12 cellular contexts compared by ENCODE assay signal in genomic region chr16:67961551-67961957, GRCh38. TPM values are rescaled to one million over a fixed set of nuclear protein-coding genes. Genes with fewer than 3 reads are reported as not detected.
DNase-seq lines count a peak whose midpoint lies in the region; ATAC-seq and TF ChIP-seq lines count a peak whose summit lies in the region.
"Had no signal": no experiment of that assay in that cellular context is flagged by ENCODE, and none has a peak within 500 bp of the region (broad histone marks: within the 10 kb centered on the region; RNA-seq: fewer than 3 reads in every experiment).

No MANE protein-coding gene starts in this region.

- no peaks in the 10 kb centered on the region for H3K27me3 Mint-ChIP-seq in natural killer cell (ENCODE audit: low read depth in 2 of 2)
- no peaks in the 10 kb centered on the region for H3K27me3 Mint-ChIP-seq in naive thymus-derived CD4-positive, alpha-beta T cell
- H3K27me3 Mint-ChIP-seq: CD4-positive, CD25-positive, alpha-beta regulatory T cell; stimulated activated naive CD8-positive, alpha-beta T cell treated with anti-CD3 and anti-CD28 coated beads, Interleukin-15, Interleukin-2, amounts not matched to agents 100 ng/mL and 50 ng/mL, for 24 hours had no signal

- 63 to 74% methylated on average over 13 of the region's 13 CpGs for WGBS in heart right ventricle, 2 donors
- WGBS in spleen, 5 donors = 82 to 89% (median 83%) methylated on average over 13 of the region's 13 CpGs

- H3K9me3 ChIP-seq in heart right ventricle (no peaks in the 10 kb centered on the region), spleen (no peaks in the 10 kb centered on the region)
- no peaks in the 10 kb centered on the region for H3K9me3 ChIP-seq in naive thymus-derived CD4-positive, alpha-beta T cell (ENCODE audit: control insufficient read depth in 2 of 3, low read length in 3 of 3)

- ATAC-seq in heart right ventricle = peak in 3 of 8 donors; percentile 5 to 36 (median 5)
- ATAC-seq in natural killer cell = no peak
- ATAC-seq in omental fat pad (ENCODE audit: low FRiP score) = no peak
- ATAC-seq in naive thymus-derived CD4-positive, alpha-beta T cell = no peak

- H3K36me3 Mint-ChIP-seq in natural killer cell = no peaks in the 10 kb centered on the region
- H3K36me3 Mint-ChIP-seq in naive thymus-derived CD4-positive, alpha-beta T cell = peaks cover 3 to 28% (median 9%) of the 10 kb centered on the region in 5 donors

- peaks cover 76 to 87% (median 82%) of the 10 kb centered on the region in 9 donors for H3K4me1 ChIP-seq in heart right ventricle
- peaks cover 31 to 83% (median 59%) of the 10 kb centered on the region in 6 donors for H3K4me1 ChIP-seq in spleen
- H3K4me1 ChIP-seq in naive thymus-derived CD4-positive, alpha-beta T cell (ENCODE audit: control insufficient read depth in 2 of 2, insufficient read depth in 2 of 2, low read length in 2 of 2) = peaks cover 0 to 2% of the 10 kb centered on the region in 2 donors

- H3K36me3 ChIP-seq in heart right ventricle (peaks cover 0 to 84% (median 48%) of the 10 kb centered on the region in 9 donors), spleen (peaks cover 0 to 67% (median 37%) of the 10 kb centered on the region in 6 donors)
- H3K36me3 ChIP-seq in naive thymus-derived CD4-positive, alpha-beta T cell (ENCODE audit: control insufficient read depth in 2 of 3, insufficient read depth in 3 of 3, low read length in 3 of 3) = peaks cover 0 to 44% (median 5%) of the 10 kb centered on the region in 3 experiments

- POLR2A ChIA-PET in naive thymus-derived CD4-positive, alpha-beta T cell (lab: Charles Lee) = no interaction called here

- peaks cover 5% of the 10 kb centered on the region in 2 donors for H3K4me1 Mint-ChIP-seq in natural killer cell
- peaks cover 5 to 27% (median 12%) of the 10 kb centered on the region in 7 donors for H3K4me1 Mint-ChIP-seq in naive thymus-derived CD4-positive, alpha-beta T cell

- H3K4me3 Mint-ChIP-seq in natural killer cell = no peak overlapping the region
- no peak overlapping the region for H3K4me3 Mint-ChIP-seq in naive thymus-derived CD4-positive, alpha-beta T cell
- H3K4me3 Mint-ChIP-seq: stimulated activated naive CD8-positive, alpha-beta T cell treated with anti-CD3 and anti-CD28 coated beads, Interleukin-15, Interleukin-2, amounts not matched to agents 100 ng/mL and 50 ng/mL, for 24 hours had no signal

- CTCF ChIA-PET in naive thymus-derived CD4-positive, alpha-beta T cell (lab: Charles Lee) = interaction anchor here (0.5 kb wide), 1 partner anchor 365 kb away, joined by 3 read pairs; no protein-coding TSS in a partner anchor

- DNase-seq in M059J (ENCODE audit: low read depth) (peak; percentile 37), NCI-H510A treated with DMSO at 0.1 percent for 48 hours (lab: John Stamatoyannopoulos, UW) (peak; percentile 93), heart right ventricle (peak in 1 of 2 donors; percentile 54), spleen (no peak), natural killer cell (no peak), Kasumi-1 (lab: John Stamatoyannopoulos, UW) (no peak), omental fat pad (ENCODE audit: low spot score) (no peak)
- no peak for DNase-seq in naive thymus-derived CD4-positive, alpha-beta T cell
- DNase-seq: activated T-cell treated with anti-CD3 and anti-CD28 coated beads, Interleukin-2, amount 50 U/mL, for 48 hours; CD4-positive, CD25-positive, alpha-beta regulatory T cell; cerebellar nuclear complex had no signal

- TF ChIP-seq POLR2A in spleen (IDR thresholded peaks at IDR 0.05) = no peak

- H3K4me3 ChIP-seq in heart right ventricle = no peak overlapping the region
- H3K4me3 ChIP-seq in spleen = no peak overlapping the region
- no peak overlapping the region for H3K4me3 ChIP-seq in naive thymus-derived CD4-positive, alpha-beta T cell (ENCODE audit: low read length)

- TF ChIP-seq CTCF in heart right ventricle (IDR thresholded peaks at IDR 0.05) = no peak
- TF ChIP-seq CTCF in spleen (IDR thresholded peaks at IDR 0.05 in 8 of 11, conservative IDR thresholded peaks at IDR 0.05 in 3 of 11) = no peak
- no peak for TF ChIP-seq CTCF in natural killer cell (IDR thresholded peaks at IDR 0.05)
- TF ChIP-seq CTCF in omental fat pad (IDR thresholded peaks at IDR 0.05) = no peak

- H3K27ac ChIP-seq in heart right ventricle (peak overlapping the region in 9 of 10 donors; percentile 85 to 100 (median 100)), spleen (peak overlapping the region in 5 of 8 donors; percentile 59 to 70 (median 64))
- H3K27ac ChIP-seq in naive thymus-derived CD4-positive, alpha-beta T cell (ENCODE audit: low read depth, low read length) = no peak overlapping the region

- no peak overlapping the region for H3K27ac Mint-ChIP-seq in natural killer cell
- H3K27ac Mint-ChIP-seq in naive thymus-derived CD4-positive, alpha-beta T cell = no peak overlapping the region
- H3K27ac Mint-ChIP-seq: stimulated activated naive CD8-positive, alpha-beta T cell treated with anti-CD3 and anti-CD28 coated beads, Interleukin-15, Interleukin-2, amounts not matched to agents 100 ng/mL and 50 ng/mL, for 24 hours had no signal

- intact Hi-C loops in heart right ventricle (cut with DNase I) = no loop called here
- intact Hi-C loops in spleen (cut with DNase I; ENCODE audit: low total_unique reads) = no loop called here
- intact Hi-C loops in natural killer cell (cut with micrococcal nuclease) = no loop called here
- intact Hi-C loops in naive thymus-derived CD4-positive, alpha-beta T cell (cut with micrococcal nuclease) = no loop called here

- no peaks in the 10 kb centered on the region for H3K9me3 Mint-ChIP-seq in natural killer cell
- H3K9me3 Mint-ChIP-seq in naive thymus-derived CD4-positive, alpha-beta T cell = no peaks in the 10 kb centered on the region
- H3K9me3 Mint-ChIP-seq: CD4-positive, CD25-positive, alpha-beta regulatory T cell; stimulated activated naive CD8-positive, alpha-beta T cell treated with anti-CD3 and anti-CD28 coated beads, Interleukin-15, Interleukin-2, amounts not matched to agents 100 ng/mL and 50 ng/mL, for 24 hours had no signal

- H3K27me3 ChIP-seq in heart right ventricle (no peaks in the 10 kb centered on the region), spleen (replicated peaks in 1 of 7) (no peaks in the 10 kb centered on the region)
- no peaks in the 10 kb centered on the region for H3K27me3 ChIP-seq in naive thymus-derived CD4-positive, alpha-beta T cell (ENCODE audit: control insufficient read depth in 2 of 2, insufficient read depth in 2 of 2, low read length in 2 of 2)

RNA-seq across cellular contexts. Expression of gene SLC12A4, which starts 6.9 kb away (rescaled TPM):
- 26.1 and 30.7 TPM in 2 replicates for total RNA-seq in M059J (2014; rRNA removed; shearing (Covaris generic))
- total RNA-seq in heart right ventricle (100 to 1,000 TPM in 1 of 10 donors, 10 to 100 TPM in 9; 70.9 to 107 (median 86.6) TPM), spleen (10 to 100 TPM; 23.1 to 68.5 (median 38.6) TPM), natural killer cell (10 to 100 TPM; 30.0 to 47.0 (median 30.5) TPM), omental fat pad (10 to 100 TPM; 39.4 to 92.2 (median 70.8) TPM)
- polyA plus RNA-seq in heart right ventricle (100 to 1,000 TPM in 1 of 2 donors, 10 to 100 TPM in 1; 70.1 to 116 TPM), spleen (10 to 100 TPM in 1 of 3 donors, 1 to 10 TPM in 2; 4.6 to 27.4 (median 8.9) TPM)
- total RNA-seq in naive thymus-derived CD4-positive, alpha-beta T cell = 10 to 100 TPM; 22.8 to 44.4 (median 31.3) TPM
- 1 to 10 TPM; 3.8 to 8.0 TPM for polyA plus RNA-seq in naive thymus-derived CD4-positive, alpha-beta T cell

RNA-seq across cellular contexts. Expression of gene LCAT, which starts 17.6 kb away (rescaled TPM):
- 4.6 and 5.2 TPM in 2 replicates for total RNA-seq in M059J (2014; rRNA removed; shearing (Covaris generic))
- total RNA-seq in heart right ventricle = 10 to 100 TPM; 14.4 to 24.6 (median 20.6) TPM
- polyA plus RNA-seq in heart right ventricle = 10 to 100 TPM; 18.1 to 96.5 TPM
- 10 to 100 TPM in 5 of 7 donors, 1 to 10 TPM in 2; 5.2 to 28.5 (median 13.7) TPM for total RNA-seq in spleen
- polyA plus RNA-seq in spleen = 10 to 100 TPM in 2 of 3 donors, 1 to 10 TPM in 1; 8.5 to 51.6 (median 40.2) TPM
- 10 to 100 TPM in 2 of 3 donors, 1 to 10 TPM in 1; 7.1 to 12.4 (median 11.5) TPM for total RNA-seq in natural killer cell
- total RNA-seq in omental fat pad = 10 to 100 TPM in 3 of 4 donors, 1 to 10 TPM in 1; 7.7 to 52.2 (median 13.0) TPM
- total RNA-seq in naive thymus-derived CD4-positive, alpha-beta T cell = 10 to 100 TPM in 4 of 5 experiments, 1 to 10 TPM in 1; 9.4 to 23.6 (median 19.6) TPM
- 1 to 10 TPM in 1 of 2 donors, under 1 TPM in 1; 0.33 to 1.5 TPM for polyA plus RNA-seq in naive thymus-derived CD4-positive, alpha-beta T cell

RNA-seq across cellular contexts. Expression of gene DPEP3, which starts 18.7 kb away (rescaled TPM):
- total RNA-seq in M059J (2014; rRNA removed; shearing (Covaris generic)) = not detected in 2 replicates
- total RNA-seq in heart right ventricle (under 1 TPM in 1 of 10 donors, not detected in 9; 0.34 TPM), spleen (1 to 10 TPM in 4 of 7 donors, under 1 TPM in 3; 0.57 to 2.2 (median 1.4) TPM), natural killer cell (under 1 TPM; 0.53 to 1.00 (median 0.96) TPM), omental fat pad (under 1 TPM in 2 of 4 donors, not detected in 2; 0.24 to 0.63 TPM)
- polyA plus RNA-seq in heart right ventricle (under 1 TPM in 1 of 2 donors, not detected in 1; 0.01 TPM), spleen (under 1 TPM; 0.26 to 0.49 (median 0.43) TPM)
- 1 to 10 TPM in 4 of 5 experiments, under 1 TPM in 1; 0.10 to 2.3 (median 1.6) TPM for total RNA-seq in naive thymus-derived CD4-positive, alpha-beta T cell
- under 1 TPM; 0.37 to 0.44 TPM for polyA plus RNA-seq in naive thymus-derived CD4-positive, alpha-beta T cell

RNA-seq across cellular contexts. Expression of gene PSMB10, which starts 24.9 kb away (rescaled TPM):
- 53.8 and 63.5 TPM in 2 replicates for total RNA-seq in M059J (2014; rRNA removed; shearing (Covaris generic))
- total RNA-seq in heart right ventricle = 100 to 1,000 TPM in 1 of 10 donors, 10 to 100 TPM in 9; 48.9 to 164 (median 62.8) TPM
- 100 to 1,000 TPM in 1 of 2 donors, 10 to 100 TPM in 1; 87.4 to 170 TPM for polyA plus RNA-seq in heart right ventricle
- total RNA-seq in spleen = 100 to 1,000 TPM in 6 of 7 donors, 10 to 100 TPM in 1; 80.3 to 152 (median 128) TPM
- polyA plus RNA-seq in spleen = 100 to 1,000 TPM; 207 to 236 (median 236) TPM
- total RNA-seq in natural killer cell = 100 to 1,000 TPM; 237 to 247 (median 243) TPM
- total RNA-seq in omental fat pad = 10 to 100 TPM; 29.9 to 53.0 (median 45.3) TPM
- 100 to 1,000 TPM; 101 to 370 (median 142) TPM for total RNA-seq in naive thymus-derived CD4-positive, alpha-beta T cell
- polyA plus RNA-seq in naive thymus-derived CD4-positive, alpha-beta T cell = 100 to 1,000 TPM; 522 to 542 TPM

RNA-seq across cellular contexts. Expression of gene CTRL, which starts 29.9 kb away (rescaled TPM):
- total RNA-seq in M059J (2014; rRNA removed; shearing (Covaris generic)) = not detected in 2 replicates
- total RNA-seq in heart right ventricle = 1 to 10 TPM in 2 of 10 donors, under 1 TPM in 8; 0.39 to 1.6 (median 0.84) TPM
- 1 to 10 TPM in 1 of 2 donors, under 1 TPM in 1; 0.74 to 2.0 TPM for polyA plus RNA-seq in heart right ventricle
- 1 to 10 TPM; 2.0 to 8.5 (median 4.6) TPM for total RNA-seq in spleen
- 10 to 100 TPM in 1 of 3 donors, 1 to 10 TPM in 2; 2.7 to 10.3 (median 4.8) TPM for polyA plus RNA-seq in spleen
- total RNA-seq in natural killer cell = 10 to 100 TPM; 14.3 to 17.2 (median 15.0) TPM
- 1 to 10 TPM in 3 of 4 donors, under 1 TPM in 1; 0.65 to 5.0 (median 2.3) TPM for total RNA-seq in omental fat pad
- total RNA-seq in naive thymus-derived CD4-positive, alpha-beta T cell = 10 to 100 TPM in 2 of 5 experiments, 1 to 10 TPM in 3; 7.9 to 15.1 (median 9.3) TPM
- 1 to 10 TPM; 1.3 to 2.5 TPM for polyA plus RNA-seq in naive thymus-derived CD4-positive, alpha-beta T cell

Comparison
In these comparisons a context has a peak if more than half of its experiments do, and no peak if none do; other contexts are left out.
1. DNase-seq: peak in M059J (single experiment) and NCI-H510A treated with DMSO at 0.1 percent for 48 hours (single experiment); none in spleen (single experiment), natural killer cell (single experiment), Kasumi-1 (0 of 2), omental fat pad (single experiment) and naive thymus-derived CD4-positive, alpha-beta T cell (0 of 9).